Comparison of ENCODE assay signal across 17 cellular contexts in the genomic region with DNA sequence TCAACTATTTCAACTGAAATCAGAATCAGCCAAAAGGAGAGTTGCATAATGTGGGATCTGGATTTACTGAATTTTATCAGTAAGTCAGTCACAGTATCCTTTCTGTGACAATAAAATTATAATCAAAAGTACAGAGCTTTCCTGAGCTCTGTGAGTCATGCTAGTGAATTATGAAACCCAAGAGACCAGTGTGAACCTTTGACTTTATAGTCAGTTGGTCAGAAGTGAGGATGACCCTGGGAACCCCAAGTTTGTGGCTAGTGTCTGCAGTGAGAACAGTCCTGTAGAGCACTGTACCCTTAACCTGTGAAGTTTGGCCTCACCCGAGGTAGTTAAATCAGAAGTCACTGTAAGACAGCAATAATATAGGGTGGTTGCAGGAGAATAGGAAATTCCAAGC.
A peak's percentile ranks its signal among the peaks of the same experiment; 100 is the strongest.
DNase-seq lines count a peak whose midpoint lies in the region; ATAC-seq and TF ChIP-seq lines count a peak whose summit lies in the region.
"Had no signal": no experiment of that assay in that cellular context is flagged by ENCODE, and none has a peak within 500 bp of the region (broad histone marks: within the 10 kb centered on the region; RNA-seq: fewer than 3 reads in every experiment).

No MANE protein-coding gene starts in this region.

- H3K27me3 Mint-ChIP-seq in GM23338 (ENCODE audit: insufficient read depth, low read depth, poor library complexity): no peaks in the 10 kb centered on the region
- H3K27me3 Mint-ChIP-seq: CD4-positive, alpha-beta memory T cell; IgD-negative memory B cell had no signal

- no peaks in the 10 kb centered on the region for H3K9me3 Mint-ChIP-seq in GM23338

- H3K4me1 Mint-ChIP-seq in GM23338: peaks cover 5% of the 10 kb centered on the region
- H3K4me1 Mint-ChIP-seq: CD14-positive monocyte; CD4-positive, alpha-beta memory T cell; IgD-negative memory B cell had no signal

- H3K36me3 ChIP-seq in GM23338 (ENCODE audit: insufficient read depth): no peaks in the 10 kb centered on the region
- H3K36me3 ChIP-seq: BLaER1, HAP-1 had no signal

- H4K20me1 ChIP-seq in GM23338 (replicated peaks; ENCODE audit: insufficient read depth): no peaks in the 10 kb centered on the region
- H4K20me1 ChIP-seq: BLaER1 had no signal

- H3K4me2 ChIP-seq in GM23338: no peak overlapping the region
- H3K4me2 ChIP-seq: BLaER1 had no signal

- H3F3A ChIP-seq in GM23338 (replicated peaks; ENCODE audit: low read depth): no peaks in the 10 kb centered on the region

- H3K27ac ChIP-seq in GM23338 (ENCODE audit: low read depth) (no peak overlapping the region), dorsolateral prefrontal cortex (no peak overlapping the region)
- H3K27ac ChIP-seq: BLaER1 had no signal

- no peak overlapping the region for H3K4me3 Mint-ChIP-seq in GM23338
- H3K4me3 Mint-ChIP-seq: CD14-positive monocyte; CD4-positive, alpha-beta memory T cell; IgD-negative memory B cell had no signal

- no peak overlapping the region for H3K27ac Mint-ChIP-seq in GM23338
- H3K27ac Mint-ChIP-seq: CD14-positive monocyte; CD4-positive, alpha-beta memory T cell; IgD-negative memory B cell had no signal

- intact Hi-C loops in dorsolateral prefrontal cortex (cut with DNase I): no loop called here

- DNase-seq in GM23338 (ENCODE audit: low spot score) (no peak), LHCN-M2 (ENCODE audit: low read depth) (peak; percentile 51), T1000 (lab: John Stamatoyannopoulos, UW) (peak; percentile 5), myocyte (ENCODE audit: low read depth) (peak; percentile 2), dorsolateral prefrontal cortex (no peak), NOMO-1 (lab: John Stamatoyannopoulos, UW; ENCODE audit: unreplicated experiment in 2 of 2) (no peak)
- DNase-seq: 8988T; CD4-positive, alpha-beta memory T cell; DMS153; DMS79; GDM1 had no signal

- H2AFZ ChIP-seq in GM23338: peak overlapping the region; percentile 38; the same call in 1 of the 2 replicates

- H3K27me3 ChIP-seq in GM23338 (ENCODE audit: insufficient read depth) (no peaks in the 10 kb centered on the region), dorsolateral prefrontal cortex (no peaks in the 10 kb centered on the region)
- H3K27me3 ChIP-seq: BLaER1 had no signal

- H3K4me3 ChIP-seq in GM23338 (no peak overlapping the region), dorsolateral prefrontal cortex (no peak overlapping the region)
- H3K4me3 ChIP-seq: BLaER1, HAP-1 had no signal

- H3K79me2 ChIP-seq in GM23338 (replicated peaks; ENCODE audit: insufficient read depth): no peaks in the 10 kb centered on the region

- TF ChIP-seq CTCF in GM23338 (conservative IDR thresholded peaks at IDR 0.05; ENCODE audit: low read depth in 2 of 2) (no peak), dorsolateral prefrontal cortex (IDR thresholded peaks at IDR 0.05 in 54 of 56, conservative IDR thresholded peaks at IDR 0.05 in 2 of 56; ENCODE audit: low read depth in 1 of 56, partially characterized antibody in 56 of 56) (no peak)

- 0 out of 2 replicates have a peak, but pooled peaks cover 5% of the 10 kb centered on the region for H3K9me2 ChIP-seq in GM23338 (ENCODE audit: insufficient read depth)

- H3K36me3 Mint-ChIP-seq in GM23338 (ENCODE audit: low read depth): no peaks in the 10 kb centered on the region
- H3K36me3 Mint-ChIP-seq: CD14-positive monocyte; CD4-positive, alpha-beta memory T cell; IgD-negative memory B cell had no signal

- H3K4me1 ChIP-seq in GM23338 (ENCODE audit: insufficient read depth): no peaks in the 10 kb centered on the region
- H3K4me1 ChIP-seq: BLaER1, HAP-1 had no signal

- ATAC-seq in GM23338: no peak
- ATAC-seq in HG02938 (IDR thresholded peaks at IDR 0.05; ENCODE audit: unreplicated experiment): no peak
- ATAC-seq: HepG2 had no signal

TF ChIP-seq in GM23338, 12 proteins besides CTCF, POLR2A, EP300 and RAD21 (continues in another document):
- TF ChIP-seq POLR2AphosphoS5 (IDR thresholded peaks at IDR 0.05; ENCODE audit: low read depth) (no peak), EZH2phosphoT487 (IDR thresholded peaks at IDR 0.05; ENCODE audit: unreplicated experiment) (no peak), EZH2 (IDR thresholded peaks at IDR 0.05; ENCODE audit: low read depth, unreplicated experiment) (no peak), ZNF114 (CRISPR knock-in tag; IDR thresholded peaks at IDR 0.05) (no peak), STAT1 (IDR thresholded peaks at IDR 0.05; ENCODE audit: unreplicated experiment) (no peak), CREB1 (CRISPR knock-in tag; IDR thresholded peaks at IDR 0.05; ENCODE audit: low read depth) (no peak), JUNB (IDR thresholded peaks at IDR 0.05; ENCODE audit: unreplicated experiment) (no peak), ZNF331 (CRISPR knock-in tag; IDR thresholded peaks at IDR 0.05; ENCODE audit: low read depth) (no peak)
- TF ChIP-seq, protein P1, sequence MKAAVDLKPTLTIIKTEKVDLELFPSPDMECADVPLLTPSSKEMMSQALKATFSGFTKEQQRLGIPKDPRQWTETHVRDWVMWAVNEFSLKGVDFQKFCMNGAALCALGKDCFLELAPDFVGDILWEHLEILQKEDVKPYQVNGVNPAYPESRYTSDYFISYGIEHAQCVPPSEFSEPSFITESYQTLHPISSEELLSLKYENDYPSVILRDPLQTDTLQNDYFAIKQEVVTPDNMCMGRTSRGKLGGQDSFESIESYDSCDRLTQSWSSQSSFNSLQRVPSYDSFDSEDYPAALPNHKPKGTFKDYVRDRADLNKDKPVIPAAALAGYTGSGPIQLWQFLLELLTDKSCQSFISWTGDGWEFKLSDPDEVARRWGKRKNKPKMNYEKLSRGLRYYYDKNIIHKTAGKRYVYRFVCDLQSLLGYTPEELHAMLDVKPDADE (IDR thresholded peaks at IDR 0.05): no peak
- TF ChIP-seq, protein P2, sequence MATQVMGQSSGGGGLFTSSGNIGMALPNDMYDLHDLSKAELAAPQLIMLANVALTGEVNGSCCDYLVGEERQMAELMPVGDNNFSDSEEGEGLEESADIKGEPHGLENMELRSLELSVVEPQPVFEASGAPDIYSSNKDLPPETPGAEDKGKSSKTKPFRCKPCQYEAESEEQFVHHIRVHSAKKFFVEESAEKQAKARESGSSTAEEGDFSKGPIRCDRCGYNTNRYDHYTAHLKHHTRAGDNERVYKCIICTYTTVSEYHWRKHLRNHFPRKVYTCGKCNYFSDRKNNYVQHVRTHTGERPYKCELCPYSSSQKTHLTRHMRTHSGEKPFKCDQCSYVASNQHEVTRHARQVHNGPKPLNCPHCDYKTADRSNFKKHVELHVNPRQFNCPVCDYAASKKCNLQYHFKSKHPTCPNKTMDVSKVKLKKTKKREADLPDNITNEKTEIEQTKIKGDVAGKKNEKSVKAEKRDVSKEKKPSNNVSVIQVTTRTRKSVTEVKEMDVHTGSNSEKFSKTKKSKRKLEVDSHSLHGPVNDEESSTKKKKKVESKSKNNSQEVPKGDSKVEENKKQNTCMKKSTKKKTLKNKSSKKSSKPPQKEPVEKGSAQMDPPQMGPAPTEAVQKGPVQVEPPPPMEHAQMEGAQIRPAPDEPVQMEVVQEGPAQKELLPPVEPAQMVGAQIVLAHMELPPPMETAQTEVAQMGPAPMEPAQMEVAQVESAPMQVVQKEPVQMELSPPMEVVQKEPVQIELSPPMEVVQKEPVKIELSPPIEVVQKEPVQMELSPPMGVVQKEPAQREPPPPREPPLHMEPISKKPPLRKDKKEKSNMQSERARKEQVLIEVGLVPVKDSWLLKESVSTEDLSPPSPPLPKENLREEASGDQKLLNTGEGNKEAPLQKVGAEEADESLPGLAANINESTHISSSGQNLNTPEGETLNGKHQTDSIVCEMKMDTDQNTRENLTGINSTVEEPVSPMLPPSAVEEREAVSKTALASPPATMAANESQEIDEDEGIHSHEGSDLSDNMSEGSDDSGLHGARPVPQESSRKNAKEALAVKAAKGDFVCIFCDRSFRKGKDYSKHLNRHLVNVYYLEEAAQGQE (IDR thresholded peaks at IDR 0.05; ENCODE audit: unreplicated experiment): no peak

Comparison
In these comparisons a context has a peak if more than half of its experiments do, and no peak if none do; other contexts are left out.
1. DNase-seq: peak in LHCN-M2 (single experiment), T1000 (single experiment) and myocyte (single experiment); none in GM23338 (single experiment), dorsolateral prefrontal cortex (0 of 10) and NOMO-1 (0 of 2).